12 cellular contexts compared by ENCODE assay signal in genomic region chr18:51425475-51425874, GRCh38.
DNase-seq lines count a peak whose midpoint lies in the region; ATAC-seq and TF ChIP-seq lines count a peak whose summit lies in the region.
"Had no signal": no experiment of that assay in that cellular context is flagged by ENCODE, and none has a peak within 500 bp of the region (broad histone marks: within the 10 kb centered on the region; RNA-seq: fewer than 3 reads in every experiment).

No MANE protein-coding gene starts in this region.

- no peaks in the 10 kb centered on the region for H3K36me3 ChIP-seq in PC-9 (ENCODE audit: low read depth)
- H3K36me3 ChIP-seq in Peyer's patch = no peaks in the 10 kb centered on the region

- no peaks in the 10 kb centered on the region for H3K79me2 ChIP-seq in PC-9 (ENCODE audit: low read depth)

- H4K20me1 ChIP-seq in PC-9 (ENCODE audit: insufficient read depth) = no peaks in the 10 kb centered on the region

- no peak for TF ChIP-seq POLR2A in Peyer's patch (IDR thresholded peaks at IDR 0.05)

- no peaks in the 10 kb centered on the region for H3K9me2 ChIP-seq in PC-9 (ENCODE audit: insufficient read depth)

- no peak for TF ChIP-seq CTCF in GM12865 (IDR thresholded peaks at IDR 0.05; ENCODE audit: insufficient read depth, low read depth, low read length, missing control alignments)
- no peak for TF ChIP-seq CTCF in PC-9 (conservative IDR thresholded peaks at IDR 0.05)
- no peak for TF ChIP-seq CTCF in Peyer's patch (IDR thresholded peaks at IDR 0.05)

- CTCF ChIA-PET in PC-9 (lab: Charles Lee) = no interaction called here

- BruUV-seq in PC-9 (replicated peaks; lab: Mats Ljungman, UMichigan) = no TSS peak

- no peak overlapping the region for H3K4me2 ChIP-seq in PC-9

- ATAC-seq in GM18868 (IDR thresholded peaks at IDR 0.05; ENCODE audit: unreplicated experiment) (peak; percentile 85), HG02642 (IDR thresholded peaks at IDR 0.05; ENCODE audit: poor library complexity, unreplicated experiment) (peak; percentile 81), Right ventricle myocardium inferior (no peak)
- ATAC-seq: K562 had no signal

- peak overlapping the region; percentile 46; the same call in 1 of the 2 replicates for H2AFZ ChIP-seq in PC-9

- H3K4me3 ChIP-seq in GM12865 (ENCODE audit: low read depth, low read length) (no peak overlapping the region), PC-9 (no peak overlapping the region), Peyer's patch (no peak overlapping the region)
- H3K4me3 ChIP-seq: K562 had no signal

- H3K4me1 ChIP-seq in PC-9 (replicated peaks; ENCODE audit: insufficient read depth) (peaks cover 15% of the 10 kb centered on the region), Peyer's patch (no peaks in the 10 kb centered on the region)

- intact Hi-C loops in PC-9 (cut with micrococcal nuclease; ENCODE audit: unreplicated experiment) = no loop called here
- intact Hi-C loops in Right ventricle myocardium inferior (cut with DNase I) = no loop called here

- H3K27ac ChIP-seq in PC-9 (no peak overlapping the region), Peyer's patch (no peak overlapping the region)

- POLR2A ChIA-PET in PC-9 (lab: Charles Lee; ENCODE audit: unreplicated experiment) = no interaction called here

- H3K9me3 ChIP-seq in PC-9 (ENCODE audit: insufficient read depth, low read depth) (no peaks in the 10 kb centered on the region), Peyer's patch (no peaks in the 10 kb centered on the region)

- H3K27me3 ChIP-seq in PC-9 (ENCODE audit: insufficient read depth, low read depth) (no peaks in the 10 kb centered on the region), Peyer's patch (no peaks in the 10 kb centered on the region)

- H3F3A ChIP-seq in PC-9 (ENCODE audit: insufficient read depth, low read depth) = peaks cover 7% of the 10 kb centered on the region; the same call in 1 of the 2 replicates

- DNase-seq in GM12865 (ENCODE audit: low read depth) (peak; percentile 73), PC-9 (no peak), OCI-M2 (lab: John Stamatoyannopoulos, UW; ENCODE audit: unreplicated experiment) (no peak), Right ventricle myocardium inferior (ENCODE audit: missing footprints) (no peak), DMS53 treated with DMSO at 0.1 percent for 48 hours (lab: John Stamatoyannopoulos, UW; ENCODE audit: unreplicated experiment) (no peak), Peyer's patch (no peak)
- DNase-seq: activated naive CD4-positive, alpha-beta T cell treated with anti-CD3 and anti-CD28 coated beads, Interleukin-2, amount 10 ng/mL, durations not matched to agents 7 days and 5 days; foreskin fibroblast; NCI-H2171 had no signal
